In genomic region chr2:167478196-167478595, GRCh38 we compare ENCODE assay signal across 2 cellular contexts.
TF ChIP-seq lines count a peak whose summit lies in the region.

No MANE protein-coding gene starts in this region.

TF ChIP-seq in HepG2, 621 proteins besides CTCF, POLR2A, EP300 and RAD21 (continued from another document):
- no peak for TF ChIP-seq THRA (CRISPR knock-in tag; IDR thresholded peaks at IDR 0.05; ENCODE audit: borderline replicate concordance)
- TF ChIP-seq SNAPC4 (CRISPR knock-in tag; IDR thresholded peaks at IDR 0.05): no peak
- TF ChIP-seq ZNF331 (CRISPR knock-in tag; IDR thresholded peaks at IDR 0.05): no peak
- no peak for TF ChIP-seq MXD1 (CRISPR knock-in tag; IDR thresholded peaks at IDR 0.05)
- no peak for TF ChIP-seq SP4 (CRISPR knock-in tag; IDR thresholded peaks at IDR 0.05)
- TF ChIP-seq TBX3 (IDR thresholded peaks at IDR 0.05; ENCODE audit: borderline replicate concordance): no peak
- TF ChIP-seq JUND (CRISPR knock-in tag; IDR thresholded peaks at IDR 0.05): no peak
- no peak for TF ChIP-seq MZF1 (CRISPR knock-in tag; IDR thresholded peaks at IDR 0.05; ENCODE audit: borderline replicate concordance)
- no peak for TF ChIP-seq CREB1 (IDR thresholded peaks at IDR 0.05)
- no peak for TF ChIP-seq CREB1 (CRISPR knock-in tag; IDR thresholded peaks at IDR 0.05)
- TF ChIP-seq CCDC6 (CRISPR knock-in tag; IDR thresholded peaks at IDR 0.05): no peak
- no peak for TF ChIP-seq ZNF614 (CRISPR knock-in tag; IDR thresholded peaks at IDR 0.05; ENCODE audit: borderline replicate concordance)
- no peak for TF ChIP-seq ZMAT5 (CRISPR knock-in tag; IDR thresholded peaks at IDR 0.05; ENCODE audit: borderline replicate concordance, low read depth)
- TF ChIP-seq ZNF343 (CRISPR knock-in tag; IDR thresholded peaks at IDR 0.05): no peak
- TF ChIP-seq KDM6A (CRISPR knock-in tag; IDR thresholded peaks at IDR 0.05; ENCODE audit: low read depth): no peak
- TF ChIP-seq ZNF761 (CRISPR knock-in tag; conservative IDR thresholded peaks at IDR 0.05): no peak
- no peak for TF ChIP-seq GZF1 (CRISPR knock-in tag; IDR thresholded peaks at IDR 0.05)
TF ChIP-seq in HepG2: peak in this region for 0.

TF ChIP-seq in SK-N-SH, 30 proteins besides CTCF, POLR2A, EP300 and RAD21 (continued from another document):
- TF ChIP-seq TAF1 (IDR thresholded peaks at IDR 0.05; ENCODE audit: borderline replicate concordance, low read depth, low read length) (no peak), SIN3A (IDR thresholded peaks at IDR 0.05; ENCODE audit: borderline replicate concordance, low read depth, low read length) (no peak), FOXJ3 (CRISPR knock-in tag; IDR thresholded peaks at IDR 0.05) (no peak), JUND (IDR thresholded peaks at IDR 0.05) (no peak), IRF3 (IDR thresholded peaks at IDR 0.05; ENCODE audit: low read depth, low read length) (no peak), TEAD4 (IDR thresholded peaks at IDR 0.05; ENCODE audit: borderline replicate concordance, insufficient read depth) (no peak)
TF ChIP-seq in SK-N-SH: peak in this region for 0.
